21 cellular contexts compared by ENCODE assay signal in genomic region chr1:84835169-84835568, GRCh38. TPM values are rescaled to one million over a fixed set of nuclear protein-coding genes. Genes with fewer than 3 reads are reported as not detected.
DNase-seq lines count a peak whose midpoint lies in the region; ATAC-seq, FAIRE-seq and TF ChIP-seq lines count a peak whose summit lies in the region.
"Had no signal": no experiment of that assay in that cellular context is flagged by ENCODE, and none has a peak within 500 bp of the region (broad histone marks: within the 10 kb centered on the region; RNA-seq: fewer than 3 reads in every experiment).

No MANE protein-coding gene starts in this region.

- ATAC-seq in pancreas (peak in 3 of 4 donors; percentile 28 to 38 (median 38)), GM18907 (IDR thresholded peaks at IDR 0.05; ENCODE audit: unreplicated experiment) (no peak)
- ATAC-seq: CD8-positive, alpha-beta T cell; heart right ventricle; HepG2 had no signal

- intact Hi-C loops in PC-9 (cut with micrococcal nuclease; ENCODE audit: unreplicated experiment) (no loop called here), breast epithelium (cut with DNase I; ENCODE audit: low total_unique reads) (no loop called here), pancreas (cut with DNase I) (no loop called here), cardiac septum (cut with DNase I) (no loop called here)

- no TSS peak for BruUV-seq in PC-9 (replicated peaks; lab: Mats Ljungman, UMichigan)

- WGBS in pancreas, 2 donors: 71 to 79% methylated on average over 7 of the region's 7 CpGs

- H3F3A ChIP-seq in PC-9 (ENCODE audit: insufficient read depth, low read depth): peaks cover 16% of the 10 kb centered on the region

- POLR2A ChIA-PET in HEK293 (lab: Yijun Ruan, JAX): no interaction called here
- POLR2A ChIA-PET in PC-9 (lab: Charles Lee; ENCODE audit: unreplicated experiment): no interaction called here

- H4K20me1 ChIP-seq in PC-9 (ENCODE audit: insufficient read depth): no peaks in the 10 kb centered on the region

- TF ChIP-seq CTCF in HEK293 (tag by site-specific recombination; IDR thresholded peaks at IDR 0.05) (no peak), PC-9 (conservative IDR thresholded peaks at IDR 0.05) (no peak), breast epithelium (IDR thresholded peaks at IDR 0.05) (no peak), pancreas (IDR thresholded peaks at IDR 0.05) (no peak)

- H3K4me2 ChIP-seq in PC-9: peak overlapping the region; percentile 39; the same call in 1 of the 2 replicates
- H3K4me2 ChIP-seq: SK-N-SH had no signal

- H3K9me3 ChIP-seq in HEK293 (ENCODE audit: control insufficient read depth, insufficient read depth, low read depth, low read length): no peaks in the 10 kb centered on the region
- 0 out of 2 replicates have a peak, but pooled peaks cover 2% of the 10 kb centered on the region for H3K9me3 ChIP-seq in PC-9 (ENCODE audit: insufficient read depth, low read depth)
- no peaks in the 10 kb centered on the region for H3K9me3 ChIP-seq in breast epithelium
- no peaks in the 10 kb centered on the region for H3K9me3 ChIP-seq in pancreas
- H3K9me3 ChIP-seq: heart right ventricle, mucosa of descending colon, ovary, SK-N-SH had no signal

- no peaks in the 10 kb centered on the region for H3K79me2 ChIP-seq in PC-9 (ENCODE audit: low read depth)

- no peak for TF ChIP-seq POLR2A in breast epithelium (IDR thresholded peaks at IDR 0.05)

- DNase-seq in PC-9 (no peak), breast epithelium (ENCODE audit: low spot score in 2 of 2) (peak in 1 of 2 donors; percentile 50), pancreas (no peak), cardiac septum (ENCODE audit: low spot score) (no peak), NCI-H1694 treated with DMSO at 0.1 percent for 48 hours (lab: John Stamatoyannopoulos, UW) (no peak)
- DNase-seq: activated effector memory CD4-positive, alpha-beta T cell treated with anti-CD3 and anti-CD28 coated beads, Interleukin-2, amount 50 U/mL, for 16 hours; activated T-cell treated with anti-CD3 and anti-CD28 coated beads for 4 hours; brain microvascular endothelial cell; CD8-positive, alpha-beta T cell; DMS 273 treated with DMSO at 0.1 percent for 48 hours; foreskin melanocyte; heart right ventricle; mucosa of descending colon; NCI-H1105; ovary; RPMI8226; SK-N-SH had no signal

- H3K4me1 ChIP-seq in HEK293 (ENCODE audit: control insufficient read depth, insufficient read depth, low read length) (peaks cover 8% of the 10 kb centered on the region; the same call in 1 of the 2 replicates), PC-9 (replicated peaks; ENCODE audit: insufficient read depth) (peaks cover 32% of the 10 kb centered on the region), breast epithelium (no peaks in the 10 kb centered on the region), pancreas (peaks cover 8 to 21% (median 20%) of the 10 kb centered on the region in 3 donors)

- CTCF ChIA-PET in HEK293 (lab: Yijun Ruan, JAX) (no interaction called here), PC-9 (lab: Charles Lee) (no interaction called here)

- H3K27ac ChIP-seq in HEK293 (ENCODE audit: extremely low read depth, low read depth, low read length) (no peak overlapping the region), PC-9 (peak overlapping the region; percentile 29; the same call in 1 of the 2 replicates), breast epithelium (peak overlapping the region; percentile 20 to 22), pancreas (peak overlapping the region in 1 of 4 donors; percentile 34)
- H3K27ac ChIP-seq: brain microvascular endothelial cell, heart right ventricle, ovary had no signal

- FAIRE-seq in pancreas (lab: Jason Lieb, UNC): no peak
- FAIRE-seq: HepG2 had no signal

- H3K36me3 ChIP-seq in HEK293 (ENCODE audit: control insufficient read depth in 2 of 2, insufficient read depth in 1 of 2, low read length in 2 of 2): no peaks in the 10 kb centered on the region
- no peaks in the 10 kb centered on the region for H3K36me3 ChIP-seq in PC-9 (ENCODE audit: low read depth)
- H3K36me3 ChIP-seq in breast epithelium: no peaks in the 10 kb centered on the region
- H3K36me3 ChIP-seq in pancreas: no peaks in the 10 kb centered on the region
- H3K36me3 ChIP-seq: brain microvascular endothelial cell, heart right ventricle, ovary had no signal

- no peak overlapping the region for H3K4me3 ChIP-seq in HEK293 (ENCODE audit: low read depth, low read length)
- H3K4me3 ChIP-seq in PC-9: no peak overlapping the region
- H3K4me3 ChIP-seq in breast epithelium: no peak overlapping the region
- no peak overlapping the region for H3K4me3 ChIP-seq in pancreas
- H3K4me3 ChIP-seq: heart right ventricle, lung, mucosa of descending colon, ovary had no signal

- no peaks in the 10 kb centered on the region for H3K9me2 ChIP-seq in PC-9 (ENCODE audit: insufficient read depth)
- H3K9me2 ChIP-seq: SK-N-SH had no signal

- no peak overlapping the region for H2AFZ ChIP-seq in PC-9

- no peaks in the 10 kb centered on the region for H3K27me3 ChIP-seq in PC-9 (ENCODE audit: insufficient read depth, low read depth)
- H3K27me3 ChIP-seq in breast epithelium: no peaks in the 10 kb centered on the region
- no peaks in the 10 kb centered on the region for H3K27me3 ChIP-seq in pancreas
- H3K27me3 ChIP-seq: brain microvascular endothelial cell, heart right ventricle, ovary had no signal

TF ChIP-seq in HEK293, 187 proteins besides CTCF, POLR2A, EP300 and RAD21 (continues in another document):
- TF ChIP-seq ZNF518A (tag by site-specific recombination; conservative IDR thresholded peaks at IDR 0.05; ENCODE audit: low read depth) (peak; percentile 32; the same call in 1 of the 2 replicates), ZNF211 (tag by site-specific recombination; IDR thresholded peaks at IDR 0.05; ENCODE audit: low read depth) (no peak), ZBTB17 (tag by site-specific recombination; IDR thresholded peaks at IDR 0.05) (peak; percentile 85), ZNF223 (tag by site-specific recombination; IDR thresholded peaks at IDR 0.05) (no peak), KLF8 (tag by site-specific recombination; IDR thresholded peaks at IDR 0.05) (0 out of 2 replicates have a peak, but pooled peaks have one; percentile 45), ZXDB (tag by site-specific recombination; IDR thresholded peaks at IDR 0.05) (no peak), MEIS1 (CRISPR knock-in tag; IDR thresholded peaks at IDR 0.05; ENCODE audit: borderline replicate concordance) (no peak), ZNF626 (tag by site-specific recombination; IDR thresholded peaks at IDR 0.05) (no peak), YY2 (tag by site-specific recombination; IDR thresholded peaks at IDR 0.05) (no peak), ZNF785 (tag by site-specific recombination; IDR thresholded peaks at IDR 0.05) (no peak)
- TF ChIP-seq, protein P1, sequence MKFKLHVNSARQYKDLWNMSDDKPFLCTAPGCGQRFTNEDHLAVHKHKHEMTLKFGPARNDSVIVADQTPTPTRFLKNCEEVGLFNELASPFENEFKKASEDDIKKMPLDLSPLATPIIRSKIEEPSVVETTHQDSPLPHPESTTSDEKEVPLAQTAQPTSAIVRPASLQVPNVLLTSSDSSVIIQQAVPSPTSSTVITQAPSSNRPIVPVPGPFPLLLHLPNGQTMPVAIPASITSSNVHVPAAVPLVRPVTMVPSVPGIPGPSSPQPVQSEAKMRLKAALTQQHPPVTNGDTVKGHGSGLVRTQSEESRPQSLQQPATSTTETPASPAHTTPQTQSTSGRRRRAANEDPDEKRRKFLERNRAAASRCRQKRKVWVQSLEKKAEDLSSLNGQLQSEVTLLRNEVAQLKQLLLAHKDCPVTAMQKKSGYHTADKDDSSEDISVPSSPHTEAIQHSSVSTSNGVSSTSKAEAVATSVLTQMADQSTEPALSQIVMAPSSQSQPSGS (tag by site-specific recombination; IDR thresholded peaks at IDR 0.05; ENCODE audit: low read depth): peak; percentile 34; the same call in 1 of the 2 replicates

RNA-seq across cellular contexts. Expression of gene LPAR3, which starts 57.8 kb away (rescaled TPM):
- total RNA-seq in PC-9 (2021) (not detected in 2 replicates), breast epithelium (1 to 10 TPM in 2 of 3 donors, not detected in 1; 1.6 to 3.7 TPM), pancreas (10 to 100 TPM in 4 of 6 donors, 1 to 10 TPM in 2; 7.8 to 19.5 (median 12.7) TPM), cardiac septum (2.0 TPM)
- polyA plus RNA-seq in pancreas: 1 to 10 TPM; 1.4 to 2.1 TPM
- total RNA-seq: HepG2 had no signal
- polyA plus RNA-seq: HepG2 had no signal
